In genomic region chr1:246317291-246317690, GRCh38 we compare ENCODE assay signal across 18 cellular contexts.
DNase-seq lines count a peak whose midpoint lies in the region; ATAC-seq and TF ChIP-seq lines count a peak whose summit lies in the region.
"Had no signal": no experiment of that assay in that cellular context is flagged by ENCODE, and none has a peak within 500 bp of the region (broad histone marks: within the 10 kb centered on the region; RNA-seq: fewer than 3 reads in every experiment).

No MANE protein-coding gene starts in this region.

- ATAC-seq in SK-N-SH treated with all-trans-retinoic acid at 6 μM for 48 hours, result peak; percentile 20; the same call in 2 of the 3 replicates
- ATAC-seq in PC-3, result peak; percentile 58
- ATAC-seq: GM23338 had no signal

- no TSS peak for BruUV-seq in PC-3 (replicated peaks; lab: Mats Ljungman, UMichigan)

- no peaks in the 10 kb centered on the region for H3K36me3 Mint-ChIP-seq in glutamatergic neuron (ENCODE audit: unreplicated experiment)
- H3K36me3 Mint-ChIP-seq: CD14-positive monocyte had no signal

- in situ Hi-C loops in G401 (cut with HindIII; ENCODE audit: low sequenced_read_pairs), result no loop called here

- peaks cover 16% of the 10 kb centered on the region for H3K4me1 Mint-ChIP-seq in glutamatergic neuron (ENCODE audit: low read depth, unreplicated experiment)
- H3K4me1 Mint-ChIP-seq: B cell had no signal

- TF ChIP-seq CTCF in SK-N-SH (IDR thresholded peaks at IDR 0.05) (no peak), PC-3 (conservative IDR thresholded peaks at IDR 0.05; ENCODE audit: low read depth, low read length) (no peak), glutamatergic neuron (IDR thresholded peaks at IDR 0.05; ENCODE audit: partially characterized antibody, unreplicated experiment) (no peak)

- H4K20me1 ChIP-seq in SK-N-SH (ENCODE audit: insufficient read depth) (no peaks in the 10 kb centered on the region), PC-3 (ENCODE audit: low read length) (no peaks in the 10 kb centered on the region)

- H2AFZ ChIP-seq in SK-N-SH (ENCODE audit: low read depth), result no peak overlapping the region; the same call in 1 of the 2 replicates
- peak overlapping the region; percentile 37 for H2AFZ ChIP-seq in PC-3 (ENCODE audit: low read length)
- H2AFZ ChIP-seq: GM23338 had no signal

- CTCF ChIA-PET in SK-N-SH (lab: Yijun Ruan, JAX), result interaction anchor here (0.9 kb wide), 1 partner anchor 28 kb away, joined by 3 read pairs; no protein-coding TSS in a partner anchor
- CTCF ChIA-PET in PC-3 (lab: Charles Lee), result interaction anchor here (0.7 kb wide), 1 partner anchor 36 kb away, joined by 3 read pairs; no protein-coding TSS in a partner anchor

- no peaks in the 10 kb centered on the region for H3K36me3 ChIP-seq in SK-N-SH (replicated peaks in 1 of 2; ENCODE audit: control insufficient read depth in 1 of 2, insufficient read depth in 2 of 2, low read length in 1 of 2)
- no peaks in the 10 kb centered on the region for H3K36me3 ChIP-seq in PC-3 (ENCODE audit: low read depth, low read length)
- H3K36me3 ChIP-seq in effector memory CD4-positive, alpha-beta T cell (ENCODE audit: control insufficient read depth, insufficient read depth, low read length), result no peaks in the 10 kb centered on the region
- H3K36me3 ChIP-seq: SJCRH30 had no signal

- no peak overlapping the region for H3K4me3 Mint-ChIP-seq in glutamatergic neuron (ENCODE audit: unreplicated experiment)
- H3K4me3 Mint-ChIP-seq: B cell; CD14-positive monocyte; GM23338; T-helper 1 cell treated with Interleukin-12 subunit alpha and Interleukin-12 subunit beta and Interleukin-4 antibody, amounts not matched to agents 30 μg/mL and 1 μg/mL, for 36 hours had no signal

- H3K27me3 ChIP-seq in SK-N-SH (ENCODE audit: insufficient read depth) (no peaks in the 10 kb centered on the region), PC-3 (ENCODE audit: low read length) (no peaks in the 10 kb centered on the region)
- H3K27me3 ChIP-seq in effector memory CD4-positive, alpha-beta T cell (replicated peaks; ENCODE audit: control insufficient read depth, insufficient read depth, low read length, poor library complexity, severe bottlenecking), result no peaks in the 10 kb centered on the region
- H3K27me3 ChIP-seq: SJCRH30 had no signal

- TF ChIP-seq EP300 in SK-N-SH (IDR thresholded peaks at IDR 0.05; ENCODE audit: borderline replicate concordance in 1 of 2, low read depth in 1 of 2, low read length in 1 of 2), result no peak

- POLR2A ChIA-PET in SK-N-SH (lab: Yijun Ruan, JAX), result no interaction called here
- POLR2A ChIA-PET in PC-3 (lab: Charles Lee; ENCODE audit: unreplicated experiment), result no interaction called here

- H3K9me2 ChIP-seq in SK-N-SH, result no peaks in the 10 kb centered on the region
- no peaks in the 10 kb centered on the region for H3K9me2 ChIP-seq in PC-3 (replicated peaks; ENCODE audit: low read length)

- H3K27me3 Mint-ChIP-seq in glutamatergic neuron (ENCODE audit: unreplicated experiment), result no peaks in the 10 kb centered on the region
- H3K27me3 Mint-ChIP-seq: B cell had no signal

- 92% methylated on average over 4 of the region's 4 CpGs for WGBS in SK-N-SH (ENCODE audit: low lambda C conversion rate)

- H3F3A ChIP-seq in SK-N-SH (replicated peaks; ENCODE audit: insufficient read depth) (peaks cover 13% of the 10 kb centered on the region), PC-3 (ENCODE audit: low read length, unreplicated experiment) (no peaks in the 10 kb centered on the region)

- no peaks in the 10 kb centered on the region for H3K9me3 Mint-ChIP-seq in glutamatergic neuron (ENCODE audit: unreplicated experiment)
- H3K9me3 Mint-ChIP-seq: GM23338; T-helper 1 cell treated with Interleukin-12 subunit alpha and Interleukin-12 subunit beta and Interleukin-4 antibody, amounts not matched to agents 30 μg/mL and 1 μg/mL, for 36 hours had no signal

- H3K9me3 ChIP-seq in SK-N-SH (no peaks in the 10 kb centered on the region), PC-3 (ENCODE audit: low read length) (no peaks in the 10 kb centered on the region)
- no peaks in the 10 kb centered on the region for H3K9me3 ChIP-seq in effector memory CD4-positive, alpha-beta T cell (ENCODE audit: control insufficient read depth, low read length)
- H3K9me3 ChIP-seq: SJCRH30 had no signal

- TF ChIP-seq RAD21 in SK-N-SH (IDR thresholded peaks at IDR 0.05; ENCODE audit: low read length), result no peak

- H3K4me3 ChIP-seq in SK-N-SH (ENCODE audit: low read depth in 2 of 2, low read length in 1 of 2) (no peak overlapping the region), PC-3 (ENCODE audit: low read length) (no peak overlapping the region)
- no peak overlapping the region for H3K4me3 ChIP-seq in effector memory CD4-positive, alpha-beta T cell (ENCODE audit: insufficient read depth, low read depth, low read length, poor library complexity, severe bottlenecking)
- H3K4me3 ChIP-seq: GM23338, SJCRH30 had no signal

- intact Hi-C loops in PC-3 (cut with micrococcal nuclease), result no loop called here

- peaks cover 4 to 5% of the 10 kb centered on the region in 2 experiments; a peak in 2 of 4 replicates for H3K4me1 ChIP-seq in SK-N-SH (ENCODE audit: control insufficient read depth in 1 of 2, insufficient read depth in 2 of 2, low read depth in 1 of 2, low read length in 1 of 2)
- peaks cover 16% of the 10 kb centered on the region for H3K4me1 ChIP-seq in PC-3 (ENCODE audit: insufficient read depth, low read length)
- H3K4me1 ChIP-seq in effector memory CD4-positive, alpha-beta T cell (ENCODE audit: control insufficient read depth, insufficient read depth, low read length, poor library complexity, severe bottlenecking), result no peaks in the 10 kb centered on the region

- H3K9ac ChIP-seq in SK-N-SH, result no peak overlapping the region
- H3K9ac ChIP-seq in PC-3 (ENCODE audit: low read length), result 0 out of 2 replicates have a peak overlapping the region, but pooled peaks have one; percentile 1

- H3K4me2 ChIP-seq in SK-N-SH, result no peak overlapping the region
- H3K4me2 ChIP-seq in PC-3 (ENCODE audit: low read length), result peak overlapping the region; percentile 56
- H3K4me2 ChIP-seq: GM23338 had no signal

- H3K79me2 ChIP-seq in SK-N-SH (ENCODE audit: insufficient read depth) (no peaks in the 10 kb centered on the region), PC-3 (ENCODE audit: low read length) (no peaks in the 10 kb centered on the region)

- peak overlapping the region in 1 of 2 experiments; percentile 51; a peak in 2 of 4 replicates for H3K27ac ChIP-seq in SK-N-SH (ENCODE audit: low read depth in 2 of 2, low read length in 1 of 2)
- peak overlapping the region; percentile 40 for H3K27ac ChIP-seq in PC-3 (ENCODE audit: low read length)
- no peak overlapping the region for H3K27ac ChIP-seq in effector memory CD4-positive, alpha-beta T cell (ENCODE audit: insufficient read depth, low read length, poor library complexity, severe bottlenecking)
- H3K27ac ChIP-seq: SJCRH30 had no signal

- peak overlapping the region; percentile 77 for H3K27ac Mint-ChIP-seq in glutamatergic neuron (ENCODE audit: unreplicated experiment)
- H3K27ac Mint-ChIP-seq: B cell; CD14-positive monocyte; GM23338; T-helper 1 cell treated with Interleukin-12 subunit alpha and Interleukin-12 subunit beta and Interleukin-4 antibody, amounts not matched to agents 30 μg/mL and 1 μg/mL, for 36 hours had no signal

- DNase-seq in SK-N-SH (no peak), PC-3 (peak; percentile 14), glutamatergic neuron (no peak), NCI-H226 (no peak), G401 (ENCODE audit: low spot score) (no peak)
- DNase-seq in effector memory CD4-positive, alpha-beta T cell, result no peak
- DNase-seq: DMS79, Kasumi-1, NCI-H187, NCI-H2107, NCI-H510A, NCI-H774, SJCRH30 had no signal

TF ChIP-seq in SK-N-SH treated with all-trans-retinoic acid at 6 μM for 48 hours, 23 proteins besides CTCF, POLR2A, EP300 and RAD21 (continues in another document):
- no peak for TF ChIP-seq PATZ1 (CRISPR knock-in tag; IDR thresholded peaks at IDR 0.05; ENCODE audit: borderline replicate concordance)

TF ChIP-seq in SK-N-SH, 30 proteins besides CTCF, POLR2A, EP300 and RAD21:
- no peak for TF ChIP-seq SIN3A (IDR thresholded peaks at IDR 0.05; ENCODE audit: borderline replicate concordance, low read depth, low read length)
- no peak for TF ChIP-seq MEF2A (IDR thresholded peaks at IDR 0.05; ENCODE audit: borderline replicate concordance, low read depth)
- no peak for TF ChIP-seq RFX5 (IDR thresholded peaks at IDR 0.05; ENCODE audit: low read length)
- TF ChIP-seq, protein P1, sequence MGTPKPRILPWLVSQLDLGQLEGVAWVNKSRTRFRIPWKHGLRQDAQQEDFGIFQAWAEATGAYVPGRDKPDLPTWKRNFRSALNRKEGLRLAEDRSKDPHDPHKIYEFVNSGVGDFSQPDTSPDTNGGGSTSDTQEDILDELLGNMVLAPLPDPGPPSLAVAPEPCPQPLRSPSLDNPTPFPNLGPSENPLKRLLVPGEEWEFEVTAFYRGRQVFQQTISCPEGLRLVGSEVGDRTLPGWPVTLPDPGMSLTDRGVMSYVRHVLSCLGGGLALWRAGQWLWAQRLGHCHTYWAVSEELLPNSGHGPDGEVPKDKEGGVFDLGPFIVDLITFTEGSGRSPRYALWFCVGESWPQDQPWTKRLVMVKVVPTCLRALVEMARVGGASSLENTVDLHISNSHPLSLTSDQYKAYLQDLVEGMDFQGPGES (IDR thresholded peaks at IDR 0.05; ENCODE audit: low read depth, low read length), result no peak
